Comparison of ENCODE assay signal across 8 cellular contexts in genomic region chr3:169668081-169668956, GRCh38. TPM values are rescaled to one million over a fixed set of nuclear protein-coding genes. Genes with fewer than 3 reads are reported as not detected.
DNase-seq lines count a peak whose midpoint lies in the region; ATAC-seq, FAIRE-seq and TF ChIP-seq lines count a peak whose summit lies in the region.

No MANE protein-coding gene starts in this region.

- peak overlapping the region; percentile 86 for H3K4me2 ChIP-seq in endothelial cell of umbilical vein (ENCODE audit: insufficient read depth, low read length)

- H3K36me3 ChIP-seq in HAP-1 (replicated peaks) (no peaks in the 10 kb centered on the region), SJCRH30 (no peaks in the 10 kb centered on the region), endothelial cell of umbilical vein (ENCODE audit: control insufficient read depth in 2 of 2, extremely low read depth in 1 of 2, insufficient read depth in 2 of 2, low read length in 2 of 2) (no peaks in the 10 kb centered on the region)

- CTCF ChIA-PET in endothelial cell of umbilical vein (lab: Charles Lee), result interaction anchor here (0.6 to 8.2 kb wide), 57 partner anchors 9 to 1457 kb away, joined by 3 to 206 read pairs (median 5); no protein-coding TSS in a partner anchor

- no peaks in the 10 kb centered on the region for H3K9me3 Mint-ChIP-seq in natural killer cell

- TF ChIP-seq POLR2A in endothelial cell of umbilical vein (IDR thresholded peaks at IDR 0.05; ENCODE audit: low read depth, low read length), result peak; percentile 38

- POLR2A ChIA-PET in endothelial cell of umbilical vein (lab: Charles Lee), result interaction anchor here (0.6 to 0.8 kb wide), 5 partner anchors 519 to 1831 kb away, joined by 3 to 8 read pairs (median 3); no protein-coding TSS in a partner anchor

- H3K79me2 ChIP-seq in endothelial cell of umbilical vein (ENCODE audit: control insufficient read depth, insufficient read depth, low read length), result peaks cover 10% of the 10 kb centered on the region

- BruUV-seq in endothelial cell of umbilical vein (replicated peaks; lab: Mats Ljungman, UMichigan), result TSS peak; percentile 19

- DNase-seq in COR-L47 (lab: John Stamatoyannopoulos, UW) (peak; percentile 22), HAP-1 (ENCODE audit: low spot score in 2 of 2) (peak; percentile 28 to 63), SJCRH30 (peak; percentile 40 to 59), endothelial cell of umbilical vein (ENCODE audit: low read depth, low spot score) (peak; percentile 79), natural killer cell (no peak), AML-193 (lab: John Stamatoyannopoulos, UW) (no peak), cerebellar nuclear complex (lab: John Stamatoyannopoulos, UW) (no peak)

- H3K4me1 Mint-ChIP-seq in natural killer cell, result peaks cover 10 to 18% of the 10 kb centered on the region in 2 donors

- no peak for FAIRE-seq in endothelial cell of umbilical vein (lab: Jason Lieb, UNC)

- H3K4me3 Mint-ChIP-seq in natural killer cell, result peak overlapping the region; percentile 47

- TF ChIP-seq CTCF in endothelial cell of umbilical vein (IDR thresholded peaks at IDR 0.05; ENCODE audit: extremely low read depth in 1 of 2, insufficient read depth in 1 of 2, low read depth in 1 of 2, low read length in 2 of 2), result no peak
- TF ChIP-seq CTCF in natural killer cell (IDR thresholded peaks at IDR 0.05), result no peak

- H3K27ac Mint-ChIP-seq in natural killer cell, result no peak overlapping the region

- in situ Hi-C loops in HAP-1 (cut with MboI; ENCODE audit: low sequenced_read_pairs), result loop anchor here (10.0 kb wide), 1 partner anchor 534 kb away; no protein-coding TSS in a partner anchor

- H3K9me3 ChIP-seq in HAP-1 (no peaks in the 10 kb centered on the region), SJCRH30 (replicated peaks) (no peaks in the 10 kb centered on the region), endothelial cell of umbilical vein (replicated peaks; ENCODE audit: control insufficient read depth, insufficient read depth, low read length) (no peaks in the 10 kb centered on the region)

- intact Hi-C loops in endothelial cell of umbilical vein (cut with micrococcal nuclease) (loop anchor here (1.0 to 2.0 kb wide), 4 partner anchors 374 to 803 kb away; no protein-coding TSS in a partner anchor), natural killer cell (cut with micrococcal nuclease) (no loop called here)

- H3K27ac ChIP-seq in SJCRH30 (no peak overlapping the region), endothelial cell of umbilical vein (ENCODE audit: insufficient read depth, low read depth, low read length) (peak overlapping the region; percentile 77)

- ATAC-seq in natural killer cell, result peak in 1 of 3 donors; percentile 24
- no peak for ATAC-seq in HG03135 (IDR thresholded peaks at IDR 0.05; ENCODE audit: unreplicated experiment)

- H3K4me1 ChIP-seq in HAP-1 (peaks cover 19% of the 10 kb centered on the region), SJCRH30 (no peaks in the 10 kb centered on the region), endothelial cell of umbilical vein (ENCODE audit: control insufficient read depth, extremely low read depth, insufficient read depth, low read length) (peaks cover 45% of the 10 kb centered on the region)

- dilution Hi-C loops in endothelial cell of umbilical vein (cut with MboI; ENCODE audit: extremely low pct_ligation_motif_present, low sequenced_read_pairs), result no loop called here

- peak overlapping the region; percentile 83 for H2AFZ ChIP-seq in endothelial cell of umbilical vein (ENCODE audit: low read depth, low read length)

- peak overlapping the region; percentile 79 for H3K9ac ChIP-seq in endothelial cell of umbilical vein (replicated peaks; ENCODE audit: extremely low read depth, insufficient read depth, low read length)

- H3K36me3 Mint-ChIP-seq in natural killer cell, result no peaks in the 10 kb centered on the region

- peaks cover 71 to 92% of the 10 kb centered on the region in 2 donors for H3K27me3 Mint-ChIP-seq in natural killer cell (ENCODE audit: low read depth in 2 of 2)

- H4K20me1 ChIP-seq in endothelial cell of umbilical vein (replicated peaks; ENCODE audit: control insufficient read depth, extremely low read depth, insufficient read depth, low read length), result no peaks in the 10 kb centered on the region

- no peaks in the 10 kb centered on the region for H3K9me1 ChIP-seq in endothelial cell of umbilical vein (replicated peaks; ENCODE audit: control insufficient read depth, extremely low read depth, insufficient read depth, low read length)

- no peaks in the 10 kb centered on the region; the same call in 1 of the 2 replicates for H3K27me3 ChIP-seq in HAP-1 (ENCODE audit: low read depth)
- H3K27me3 ChIP-seq in SJCRH30, result no peaks in the 10 kb centered on the region
- no peaks in the 10 kb centered on the region for H3K27me3 ChIP-seq in endothelial cell of umbilical vein (ENCODE audit: control insufficient read depth in 2 of 2, insufficient read depth in 2 of 2, low read length in 2 of 2)

- peak overlapping the region; percentile 33 for H3K4me3 ChIP-seq in HAP-1
- peak overlapping the region; percentile 59 for H3K4me3 ChIP-seq in SJCRH30
- peak overlapping the region; percentile 45 to 77 (median 70) for H3K4me3 ChIP-seq in endothelial cell of umbilical vein (replicated peaks in 1 of 3; ENCODE audit: insufficient read depth in 1 of 3, low read depth in 1 of 3, low read length in 3 of 3)

TF ChIP-seq in endothelial cell of umbilical vein, 7 proteins besides CTCF, POLR2A, EP300 and RAD21:
- TF ChIP-seq MAX (IDR thresholded peaks at IDR 0.05; ENCODE audit: insufficient read depth, insufficient read length) (peak; percentile 26), JUN (IDR thresholded peaks at IDR 0.05; ENCODE audit: borderline replicate concordance, insufficient read depth, insufficient read length, low read depth) (no peak), MYC (IDR thresholded peaks at IDR 0.05; ENCODE audit: low read depth, low read length) (peak; percentile 34), POLR2AphosphoS5 (IDR thresholded peaks at IDR 0.05; ENCODE audit: insufficient read depth, low read depth, low read length) (no peak)

RNA-seq across cellular contexts. Expression of gene MECOM, which starts 4.8 kb away (rescaled TPM):
- 19.7 and 20.8 TPM in 2 replicates for total RNA-seq in SJCRH30 (2014; rRNA removed; shearing (Covaris generic))
- 117 and 123 TPM in 2 replicates for total RNA-seq in endothelial cell of umbilical vein
- 24.0 and 29.0 TPM in 2 replicates for polyA plus RNA-seq in endothelial cell of umbilical vein
- 28.8 and 29.8 TPM in 2 replicates for polyA plus RNA-seq in endothelial cell of umbilical vein (2011; cell fraction: cytosol; rRNA removed)
- 110 and 114 TPM in 2 replicates for polyA plus RNA-seq in endothelial cell of umbilical vein (2011; cell fraction: nucleus; rRNA removed)
- polyA plus RNA-seq in endothelial cell of umbilical vein (2012), result 52.5 and 57.5 TPM in 2 replicates
- polyA minus RNA-seq in endothelial cell of umbilical vein, result 190 and 213 TPM in 2 replicates
- polyA minus RNA-seq in endothelial cell of umbilical vein (2011; cell fraction: cytosol; rRNA and poly(A)+ RNA removed), result 5.3 TPM
- polyA minus RNA-seq in endothelial cell of umbilical vein (2011; cell fraction: nucleus; rRNA and poly(A)+ RNA removed), result 447 and 494 TPM in 2 replicates
- under 1 TPM in 1 of 3 donors, not detected in 2; 0.14 TPM for total RNA-seq in natural killer cell

Comparison
In these comparisons a context has a peak if more than half of its experiments do, and no peak if none do; other contexts are left out.
1. DNase-seq: peak in COR-L47 (single experiment), HAP-1 (2 of 2), SJCRH30 (2 of 2) and endothelial cell of umbilical vein (single experiment); none in natural killer cell (single experiment), AML-193 (0 of 2) and cerebellar nuclear complex (0 of 2).
2. RNA of gene MECOM, which starts 4.8 kb away (total RNA-seq): 117 to 123 TPM in endothelial cell of umbilical vein and 19.7 to 20.8 TPM in SJCRH30; 0.14 TPM in natural killer cell; every median in the first group is over 10 times any median in the second.
3. Peak in every context shown above with its lines, with median percentiles within 50 percentile points of each other: H3K4me3 ChIP-seq.